15 cellular contexts compared by ENCODE assay signal in genomic region chr14:25836647-25837046, GRCh38.
"Had no signal": no experiment of that assay in that cellular context is flagged by ENCODE, and none has a peak within 500 bp of the region (broad histone marks: within the 10 kb centered on the region; RNA-seq: fewer than 3 reads in every experiment).

No MANE protein-coding gene starts in this region.

- H3K27ac ChIP-seq: coronary artery, psoas muscle, transverse colon had no signal

- DNase-seq: activated CD4-positive, alpha-beta T cell treated with anti-CD3 and anti-CD28 coated beads, Interleukin-2, amount 50 U/mL, for 1 hour; activated CD4-positive, CD25-positive, alpha-beta regulatory T cell; activated T-cell treated with anti-CD3 and anti-CD28 coated beads for 4 hours; central memory CD4-positive, alpha-beta T cell; effector CD4-positive, alpha-beta T cell; foreskin melanocyte; left cardiac atrium; naive thymus-derived CD4-positive, alpha-beta T cell; psoas muscle; stimulated activated CD4-positive, alpha-beta T cell treated with anti-CD3 and anti-CD28 coated beads, Interleukin-2, amount 100 ng/mL, for 24 hours; stimulated activated naive B cell treated with anti-CD40 and anti-IgM and Interleukin-4, amounts not matched to agents 10 μg/mL and 1 μg/mL and 100 μg/mL, for 72 hours; transverse colon had no signal

- ATAC-seq: activated T-helper 17 cell treated with anti-CD3 and anti-CD28 coated beads, Interleukin-2, amount 50 U/mL, for 72 hours; left cardiac atrium; naive thymus-derived CD4-positive, alpha-beta T cell; psoas muscle; sciatic nerve; stimulated activated naive B cell treated with anti-CD40 and anti-IgM and Interleukin-4, amounts not matched to agents 10 μg/mL and 1 μg/mL and 100 μg/mL, for 72 hours had no signal
